15 cellular contexts compared by ENCODE assay signal in the genomic region with DNA sequence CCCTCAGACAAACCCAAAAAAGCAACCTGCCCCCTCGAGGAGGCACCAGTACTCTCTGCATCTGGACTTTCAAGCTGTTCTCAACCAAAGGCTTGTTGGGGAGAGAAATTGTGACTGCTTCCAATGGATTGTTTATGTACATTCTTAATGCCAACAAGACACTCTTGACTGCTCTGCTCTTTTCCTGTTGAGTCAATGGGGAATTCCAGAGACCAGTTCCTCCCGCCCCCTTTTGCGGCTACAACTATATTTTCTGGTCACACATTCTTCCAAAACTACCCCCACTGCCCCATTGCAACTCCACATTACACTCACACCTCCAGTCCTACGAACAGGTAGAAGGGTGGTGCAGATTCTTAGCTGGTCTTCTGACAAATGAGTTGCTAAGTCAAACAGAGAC.
DNase-seq lines count a peak whose midpoint lies in the region; ATAC-seq and TF ChIP-seq lines count a peak whose summit lies in the region.
"Had no signal": no experiment of that assay in that cellular context is flagged by ENCODE, and none has a peak within 500 bp of the region (broad histone marks: within the 10 kb centered on the region; RNA-seq: fewer than 3 reads in every experiment).

No MANE protein-coding gene starts in this region.

- H3K4me3 ChIP-seq in GM06990 (replicated peaks; ENCODE audit: low read depth, low read length), result no peak overlapping the region
- no peak overlapping the region for H3K4me3 ChIP-seq in epithelial cell of proximal tubule (ENCODE audit: low read depth, low read length)
- H3K4me3 ChIP-seq: heart left ventricle had no signal

- H3K27me3 ChIP-seq in GM06990 (replicated peaks; ENCODE audit: control insufficient read depth, insufficient read depth, low read length), result no peaks in the 10 kb centered on the region
- H3K27me3 ChIP-seq: heart left ventricle had no signal

- ATAC-seq in GM19328 (IDR thresholded peaks at IDR 0.05; ENCODE audit: unreplicated experiment) (no peak), GM21515 (IDR thresholded peaks at IDR 0.05; ENCODE audit: unreplicated experiment) (no peak)
- ATAC-seq: effector memory CD8-positive, alpha-beta T cell; heart left ventricle had no signal

- DNase-seq in Caki2 (ENCODE audit: low read depth) (peak; percentile 80), GM06990 (ENCODE audit: extremely low read depth, insufficient read length) (peak; percentile 21), NCI-H226 (peak; percentile 9), epithelial cell of proximal tubule (ENCODE audit: low read depth) (peak; percentile 61), mucosa of gallbladder (ENCODE audit: low spot score) (no peak), SIG-M5 (lab: John Stamatoyannopoulos, UW) (no peak)
- DNase-seq: activated CD4-positive, CD25-positive, alpha-beta regulatory T cell treated with anti-CD3 and anti-CD28 coated beads, Interleukin-2, amount 50 U/mL, for 72 hours; amygdala; Caco-2; effector memory CD8-positive, alpha-beta T cell; heart left ventricle; NCI-H1105 treated with DMSO at 0.1 percent for 48 hours; NCI-H524 had no signal

- no peaks in the 10 kb centered on the region for H3K36me3 ChIP-seq in GM06990 (ENCODE audit: control insufficient read depth, insufficient read depth, low read length)
- H3K36me3 ChIP-seq: heart left ventricle had no signal

- TF ChIP-seq CTCF in GM06990 (IDR thresholded peaks at IDR 0.05; ENCODE audit: insufficient read depth, low read length, poor library complexity, severe bottlenecking) (no peak), epithelial cell of proximal tubule (conservative IDR thresholded peaks at IDR 0.05; ENCODE audit: low read depth, low read length) (no peak)

- in situ Hi-C loops in Caki2 (cut with HindIII; ENCODE audit: low pct_unique_long_range_greater_than_20kb, low sequenced_read_pairs), result no loop called here

Comparison
In these comparisons a context has a peak if more than half of its experiments do, and no peak if none do; other contexts are left out.
1. DNase-seq: peak in Caki2 (single experiment), GM06990 (single experiment), NCI-H226 (single experiment) and epithelial cell of proximal tubule (single experiment); none in mucosa of gallbladder (single experiment) and SIG-M5 (single experiment).